26 cellular contexts compared by ENCODE assay signal in the genomic region with DNA sequence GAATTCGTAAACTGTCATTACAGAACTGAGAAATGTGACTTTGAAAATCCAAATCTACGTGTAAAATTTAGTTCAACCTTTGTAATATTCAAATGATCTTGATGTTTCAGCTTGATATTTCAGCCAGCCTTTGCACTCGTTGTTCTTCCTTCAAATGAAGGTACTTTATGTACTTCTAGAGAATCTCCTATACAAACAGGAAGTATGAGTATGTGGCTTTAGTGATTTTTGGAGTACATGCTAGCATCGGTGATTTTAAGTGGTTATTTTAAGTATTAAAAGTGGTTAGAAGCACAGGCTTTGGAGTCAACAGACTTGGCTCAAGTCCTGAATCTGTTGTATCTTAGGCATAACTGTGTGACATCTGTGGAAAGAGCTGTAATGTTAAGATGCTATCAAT.
A peak's percentile ranks its signal among the peaks of the same experiment; 100 is the strongest.
DNase-seq lines count a peak whose midpoint lies in the region; ATAC-seq lines count a peak whose summit lies in the region.
"Had no signal": no experiment of that assay in that cellular context is flagged by ENCODE, and none has a peak within 500 bp of the region (broad histone marks: within the 10 kb centered on the region; RNA-seq: fewer than 3 reads in every experiment).

No MANE protein-coding gene starts in this region.

- H3K9me3 ChIP-seq in adipocyte (ENCODE audit: control insufficient read depth, low read length), result no peaks in the 10 kb centered on the region
- H3K9me3 ChIP-seq in skeletal muscle satellite cell (replicated peaks; ENCODE audit: low read length), result peaks cover 4% of the 10 kb centered on the region
- H3K9me3 ChIP-seq: gastrocnemius medialis, suprapubic skin had no signal

- no peak overlapping the region for H3K4me3 Mint-ChIP-seq in activated CD4-positive, alpha-beta T cell treated with anti-CD3 and anti-CD28 coated beads for 36 hours
- H3K4me3 Mint-ChIP-seq: CD14-positive monocyte; central memory CD8-positive, alpha-beta T cell had no signal

- H3K4me3 ChIP-seq in adipocyte (ENCODE audit: low read length) (no peak overlapping the region), skeletal muscle satellite cell (ENCODE audit: low read length) (no peak overlapping the region)
- H3K4me3 ChIP-seq: gastrocnemius medialis, suprapubic skin had no signal

- H3K27me3 Mint-ChIP-seq in activated CD4-positive, alpha-beta T cell treated with anti-CD3 and anti-CD28 coated beads for 36 hours, result peaks cover 25% of the 10 kb centered on the region

- no peak overlapping the region for H3K27ac Mint-ChIP-seq in activated CD4-positive, alpha-beta T cell treated with anti-CD3 and anti-CD28 coated beads for 36 hours
- H3K27ac Mint-ChIP-seq: CD14-positive monocyte had no signal

- POLR2A ChIA-PET in activated CD4-positive, alpha-beta T cell treated with anti-CD3 and anti-CD28 coated beads for 36 hours (lab: Charles Lee), result no interaction called here

- no peak for DNase-seq in activated CD4-positive, alpha-beta T cell treated with anti-CD3 and anti-CD28 coated beads for 36 hours
- DNase-seq in activated CD4-positive, alpha-beta T cell treated with anti-CD3 and anti-CD28 coated beads, Interleukin-2, amount 50 U/mL, for 1 hour, result no peak
- DNase-seq in NAMALWA (ENCODE audit: low spot score) (peak; percentile 10), adipocyte (ENCODE audit: low read depth) (peak; percentile 15), NCI-H1930 (lab: John Stamatoyannopoulos, UW) (no peak), kidney tubule cell (ENCODE audit: low spot score) (no peak)
- DNase-seq in activated naive CD4-positive, alpha-beta T cell treated with anti-CD3 and anti-CD28 coated beads, Interleukin-2, amount 50 U/mL, for 16 hours, result no peak
- DNase-seq: activated CD4-positive, alpha-beta T cell treated with anti-CD3 and anti-CD28 coated beads for 48 hours; activated gamma-delta T cell; anterior cingulate cortex; DMS153; gastrocnemius medialis; hypothalamus; Karpas-422; kidney; NCI-H1092; NCI-H2107; NCI-H748 treated with DMSO at 0.1 percent for 48 hours; nucleus accumbens; OCI-M1; SHP77; stimulated activated CD4-positive, alpha-beta T cell treated with anti-CD3 and anti-CD28 coated beads, Interleukin-12 subunit alpha, Interleukin-12 subunit beta, amount 100 ng/mL, for 4 hours had no signal

- H3K4me2 ChIP-seq in skeletal muscle satellite cell (ENCODE audit: low read length), result peak overlapping the region; percentile 44

- H3K9me3 Mint-ChIP-seq in activated CD4-positive, alpha-beta T cell treated with anti-CD3 and anti-CD28 coated beads for 36 hours (ENCODE audit: low read depth), result no peaks in the 10 kb centered on the region
- H3K9me3 Mint-ChIP-seq: central memory CD8-positive, alpha-beta T cell had no signal

- intact Hi-C loops in activated CD4-positive, alpha-beta T cell treated with anti-CD3 and anti-CD28 coated beads for 36 hours (cut with DNase I, micrococcal nuclease), result no loop called here

- H3K9ac ChIP-seq in adipocyte (ENCODE audit: low read length) (no peak overlapping the region), skeletal muscle satellite cell (ENCODE audit: low read depth, low read length) (no peak overlapping the region)

- ATAC-seq in activated CD4-positive, alpha-beta T cell treated with anti-CD3 and anti-CD28 coated beads for 36 hours, result peak; percentile 23
- ATAC-seq: gastrocnemius medialis had no signal

- CTCF ChIA-PET in activated CD4-positive, alpha-beta T cell treated with anti-CD3 and anti-CD28 coated beads for 36 hours (lab: Charles Lee), result no interaction called here

- H3K4me1 ChIP-seq in adipocyte (ENCODE audit: control insufficient read depth, insufficient read depth, low read length) (no peaks in the 10 kb centered on the region), skeletal muscle satellite cell (ENCODE audit: control insufficient read depth, insufficient read depth, low read length) (peaks cover 25% of the 10 kb centered on the region)
- H3K4me1 ChIP-seq: gastrocnemius medialis had no signal

- H3K4me1 Mint-ChIP-seq in activated CD4-positive, alpha-beta T cell treated with anti-CD3 and anti-CD28 coated beads for 36 hours, result peaks cover 5% of the 10 kb centered on the region
- H3K4me1 Mint-ChIP-seq: central memory CD8-positive, alpha-beta T cell had no signal

- no peaks in the 10 kb centered on the region for H3K27me3 ChIP-seq in adipocyte (replicated peaks; ENCODE audit: control insufficient read depth, insufficient read depth, low read length)
- H3K27me3 ChIP-seq in skeletal muscle satellite cell (ENCODE audit: control insufficient read depth, insufficient read depth, low read length), result no peaks in the 10 kb centered on the region
- H3K27me3 ChIP-seq: gastrocnemius medialis, suprapubic skin had no signal

- no peaks in the 10 kb centered on the region for H3K36me3 ChIP-seq in adipocyte (ENCODE audit: control insufficient read depth, insufficient read depth, low read length, severe bottlenecking)
- H3K36me3 ChIP-seq in skeletal muscle satellite cell (ENCODE audit: insufficient read depth, low read length), result no peaks in the 10 kb centered on the region
- H3K36me3 ChIP-seq: gastrocnemius medialis, suprapubic skin had no signal

- H3K36me3 Mint-ChIP-seq in activated CD4-positive, alpha-beta T cell treated with anti-CD3 and anti-CD28 coated beads for 36 hours (ENCODE audit: low read depth), result no peaks in the 10 kb centered on the region
- H3K36me3 Mint-ChIP-seq: CD14-positive monocyte had no signal

Comparison
In these comparisons a context has a peak if more than half of its experiments do, and no peak if none do; other contexts are left out.
1. DNase-seq: peak in NAMALWA (single experiment) and adipocyte (single experiment); none in activated CD4-positive, alpha-beta T cell treated with anti-CD3 and anti-CD28 coated beads for 36 hours (single experiment), activated CD4-positive, alpha-beta T cell treated with anti-CD3 and anti-CD28 coated beads, Interleukin-2, amount 50 U/mL, for 1 hour (single experiment), NCI-H1930 (0 of 2), kidney tubule cell (single experiment) and activated naive CD4-positive, alpha-beta T cell treated with anti-CD3 and anti-CD28 coated beads, Interleukin-2, amount 50 U/mL, for 16 hours (single experiment).